21 cellular contexts compared by ENCODE assay signal in the genomic region with DNA sequence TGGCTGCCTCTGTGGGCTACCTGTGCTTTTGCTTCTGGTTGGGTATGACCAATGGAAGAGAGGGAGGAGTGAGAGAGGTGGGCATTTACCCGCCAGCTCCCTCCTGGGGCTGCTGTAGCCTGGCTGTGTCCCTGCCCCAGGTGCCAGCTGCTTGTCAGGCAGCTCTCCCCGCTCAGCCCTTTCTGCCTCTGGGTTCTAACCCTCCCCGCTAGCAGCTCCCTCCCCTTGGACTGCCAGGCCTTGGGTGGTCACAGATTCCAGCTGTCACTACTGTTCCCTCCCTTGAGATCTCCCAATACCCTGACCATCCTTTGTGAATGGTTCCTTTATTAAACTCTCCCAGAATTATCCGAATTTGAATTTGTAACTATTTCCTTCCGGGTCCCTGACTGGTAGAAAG. TPM values are rescaled to one million over a fixed set of nuclear protein-coding genes. Genes with fewer than 3 reads are reported as not detected.
"Had no signal": no experiment of that assay in that cellular context is flagged by ENCODE, and none has a peak within 500 bp of the region (broad histone marks: within the 10 kb centered on the region; RNA-seq: fewer than 3 reads in every experiment).

No MANE protein-coding gene starts in this region.

- H3K27ac Mint-ChIP-seq: activated naive CD8-positive, alpha-beta T cell treated with anti-CD3 and anti-CD28 coated beads for 36 hours; effector memory CD8-positive, alpha-beta T cell; immature natural killer cell; T-helper 2 cell treated with Interferon-gamma antibody and Interleukin-4, amounts not matched to agents 5 μg/mL and 100 μg/mL, for 36 hours had no signal

- H2AFZ ChIP-seq: hepatocyte had no signal

- H3K27ac ChIP-seq: hepatocyte, lower lobe of right lung, thyroid gland had no signal

- H3K4me3 Mint-ChIP-seq: activated naive CD8-positive, alpha-beta T cell treated with anti-CD3 and anti-CD28 coated beads for 36 hours; effector memory CD8-positive, alpha-beta T cell; immature natural killer cell; naive thymus-derived CD4-positive, alpha-beta T cell; neural crest cell; T-helper 2 cell treated with Interferon-gamma antibody and Interleukin-4, amounts not matched to agents 5 μg/mL and 100 μg/mL, for 36 hours had no signal

- H3K9me3 ChIP-seq: lower lobe of right lung, thyroid gland had no signal

- DNase-seq: activated CD4-positive, alpha-beta T cell treated with anti-CD3 and anti-CD28 coated beads for 1 hour; activated naive CD4-positive, alpha-beta T cell treated with Interleukin-2 at 50 U/mL for 16 hours; activated naive CD8-positive, alpha-beta T cell treated with anti-CD3 and anti-CD28 coated beads for 36 hours; activated T-cell treated with anti-CD3 and anti-CD28 coated beads, Interleukin-2, amount 50 U/mL, for 1 hour; central memory CD4-positive, alpha-beta T cell; dorsolateral prefrontal cortex; effector memory CD8-positive, alpha-beta T cell; foreskin melanocyte; immature natural killer cell; lower lobe of right lung; naive thymus-derived CD4-positive, alpha-beta T cell; stimulated activated CD4-positive, alpha-beta T cell treated with anti-CD3 and anti-CD28 coated beads, Interleukin-2, amount 100 ng/mL, for 48 hours; stimulated activated CD8-positive, alpha-beta memory T cell treated with anti-CD3 and anti-CD28 coated beads, Interleukin-4, amount 100 ng/mL, for 48 hours; stimulated activated naive CD4-positive, alpha-beta T cell; substantia nigra; thyroid gland had no signal

- H3K4me2 ChIP-seq: hepatocyte had no signal

- H3K9me3 Mint-ChIP-seq: activated naive CD8-positive, alpha-beta T cell treated with anti-CD3 and anti-CD28 coated beads for 36 hours; effector memory CD8-positive, alpha-beta T cell; neural crest cell; T-helper 2 cell treated with Interferon-gamma antibody and Interleukin-4, amounts not matched to agents 5 μg/mL and 100 μg/mL, for 36 hours had no signal

- H3K4me3 ChIP-seq: dorsolateral prefrontal cortex, hepatocyte, lower lobe of right lung, thyroid gland had no signal

- H3K36me3 ChIP-seq: lower lobe of right lung, thyroid gland had no signal

- H3K27me3 ChIP-seq: dorsolateral prefrontal cortex, hepatocyte, thyroid gland had no signal

- ATAC-seq: effector memory CD8-positive, alpha-beta T cell; esophagus mucosa; left lobe of liver; lower lobe of right lung; naive thymus-derived CD4-positive, alpha-beta T cell had no signal

- H3K36me3 Mint-ChIP-seq: activated naive CD8-positive, alpha-beta T cell treated with anti-CD3 and anti-CD28 coated beads for 36 hours; immature natural killer cell; naive thymus-derived CD4-positive, alpha-beta T cell had no signal

RNA-seq across cellular contexts. Expression of a gene that starts 37.7 kb away (rescaled TPM):
- polyA plus RNA-seq: naive thymus-derived CD4-positive, alpha-beta T cell had no signal
